Comparison of ENCODE assay signal across 10 cellular contexts in genomic region chr17:35799942-35800341, GRCh38. TPM values are rescaled to one million over a fixed set of nuclear protein-coding genes. Genes with fewer than 3 reads are reported as not detected.
DNase-seq lines count a peak whose midpoint lies in the region; ATAC-seq and FAIRE-seq lines count a peak whose summit lies in the region.
"Had no signal": no experiment of that assay in that cellular context is flagged by ENCODE, and none has a peak within 500 bp of the region (broad histone marks: within the 10 kb centered on the region; RNA-seq: fewer than 3 reads in every experiment).

No MANE protein-coding gene starts in this region.

- peak overlapping the region; percentile 57 for H2AK5ac ChIP-seq in trophoblast cell (ENCODE audit: low read length)

- no peak overlapping the region for H3K23ac ChIP-seq in trophoblast cell (ENCODE audit: low read length)

- no peak overlapping the region for H2AFZ ChIP-seq in trophoblast cell (ENCODE audit: insufficient read depth, low read length, poor library complexity)

- DNase-seq in EH (ENCODE audit: low read depth) = peak; percentile 85
- DNase-seq in SW480 (ENCODE audit: low spot score) = peak; percentile 24
- peak; percentile 50 to 54 for DNase-seq in frontal cortex (ENCODE audit: low spot score in 2 of 2)
- no peak for DNase-seq in trophoblast cell
- no peak for DNase-seq in activated effector memory CD4-positive, alpha-beta T cell treated with anti-CD3 and anti-CD28 coated beads, Interleukin-2, amount 50 U/mL, for 16 hours
- no peak for DNase-seq in HT-29 (ENCODE audit: low spot score)

- H3K4me1 ChIP-seq in trophoblast cell (ENCODE audit: control insufficient read depth in 1 of 2, insufficient read depth in 2 of 2, low read length in 2 of 2) = peaks cover 9 to 15% of the 10 kb centered on the region in 2 experiments

- H3K79me1 ChIP-seq in trophoblast cell (ENCODE audit: low read length) = peaks cover 4% of the 10 kb centered on the region

- no peak overlapping the region for H2BK5ac ChIP-seq in trophoblast cell (ENCODE audit: low read depth, low read length, poor library complexity)

- no peaks in the 10 kb centered on the region for H3K9me3 ChIP-seq in trophoblast cell (ENCODE audit: insufficient read depth, low read depth, low read length)

- ATAC-seq in HG03469 (IDR thresholded peaks at IDR 0.05; ENCODE audit: unreplicated experiment) = no peak
- no peak for ATAC-seq in HG03159 (IDR thresholded peaks at IDR 0.05; ENCODE audit: unreplicated experiment)

- H2BK120ac ChIP-seq in trophoblast cell (ENCODE audit: insufficient read depth, low read length, poor library complexity) = no peak overlapping the region

- no peak overlapping the region for H4K8ac ChIP-seq in trophoblast cell (ENCODE audit: low read depth, low read length)

- no peaks in the 10 kb centered on the region for H3K36me3 ChIP-seq in trophoblast cell (ENCODE audit: control insufficient read depth in 1 of 2, insufficient read depth in 2 of 2, low read length in 2 of 2)

- H3K9ac ChIP-seq in trophoblast cell (ENCODE audit: low read length) = no peak overlapping the region

- H3K27ac ChIP-seq in trophoblast cell (ENCODE audit: low read depth, low read length) = no peak overlapping the region

- H3K18ac ChIP-seq in trophoblast cell (ENCODE audit: low read length) = no peak overlapping the region

- peak overlapping the region; percentile 54 for H4K91ac ChIP-seq in trophoblast cell (ENCODE audit: low read depth, low read length)

- H3K14ac ChIP-seq in trophoblast cell (ENCODE audit: low read length) = no peak overlapping the region

- H3K4ac ChIP-seq in trophoblast cell (ENCODE audit: low read depth, low read length) = no peak overlapping the region

- peak overlapping the region; percentile 82 for H2BK12ac ChIP-seq in trophoblast cell (ENCODE audit: low read length)

- no peak overlapping the region for H4K12ac ChIP-seq in trophoblast cell (ENCODE audit: low read depth, low read length)

- FAIRE-seq in frontal cortex (lab: Jason Lieb, UNC) = no peak
- FAIRE-seq: H1 had no signal

- no peak overlapping the region for H3K4me2 ChIP-seq in trophoblast cell (ENCODE audit: low read length)

- no peak overlapping the region for H3K4me3 ChIP-seq in trophoblast cell (ENCODE audit: low read depth, low read length)

- H3K27me3 ChIP-seq in trophoblast cell (ENCODE audit: insufficient read depth, low read length) = peaks cover 2% of the 10 kb centered on the region

- H3K79me2 ChIP-seq in trophoblast cell (ENCODE audit: control insufficient read depth, insufficient read depth, low read length, poor library complexity) = no peaks in the 10 kb centered on the region

RNA-seq across cellular contexts. Expression of gene MMP28, which starts 4.5 kb away (rescaled TPM):
- 9.4 TPM for total RNA-seq in frontal cortex
- 10.9 and 11.5 TPM in 2 replicates for polyA plus RNA-seq in trophoblast cell (2013)
- 0.18 and 0.25 TPM in 2 replicates for total RNA-seq in HT-29 (2014; rRNA removed; shearing (Covaris generic))
- total RNA-seq: H1 had no signal
- polyA plus RNA-seq: H1 had no signal

RNA-seq across cellular contexts. Expression of gene TAF15, which starts 9.3 kb away (rescaled TPM):
- total RNA-seq in frontal cortex = 48.1 TPM
- 113 and 125 TPM in 2 replicates for polyA plus RNA-seq in trophoblast cell (2013)
- 83.7 and 99.8 TPM in 2 replicates for total RNA-seq in HT-29 (2014; rRNA removed; shearing (Covaris generic))

RNA-seq across cellular contexts. Expression of gene C17orf50, which starts 39.3 kb away (rescaled TPM):
- total RNA-seq in frontal cortex = 0.41 TPM
- polyA plus RNA-seq in trophoblast cell (2013) = 0.05 TPM in 1 of 2 replicates, not detected in the other
- total RNA-seq in HT-29 (2014; rRNA removed; shearing (Covaris generic)) = not detected in 2 replicates
- total RNA-seq: H1, urinary bladder had no signal
- polyA plus RNA-seq: urinary bladder had no signal

RNA-seq across cellular contexts. Expression of gene GAS2L2, which starts 46.9 kb away (rescaled TPM):
- under 0.01 TPM for total RNA-seq in frontal cortex
- 0.01 TPM in 1 of 2 replicates, not detected in the other for polyA plus RNA-seq in trophoblast cell (2013)
- 0.52 and 0.56 TPM in 2 replicates for total RNA-seq in HT-29 (2014; rRNA removed; shearing (Covaris generic))
- total RNA-seq: urinary bladder had no signal

Comparison
In these comparisons a context has a peak if more than half of its experiments do, and no peak if none do; other contexts are left out.
1. DNase-seq: peak in EH (single experiment), SW480 (single experiment) and frontal cortex (2 of 2); none in trophoblast cell (0 of 2), activated effector memory CD4-positive, alpha-beta T cell treated with anti-CD3 and anti-CD28 coated beads, Interleukin-2, amount 50 U/mL, for 16 hours (single experiment) and HT-29 (single experiment).